Comparison of ENCODE assay signal across 27 cellular contexts in the genomic region with DNA sequence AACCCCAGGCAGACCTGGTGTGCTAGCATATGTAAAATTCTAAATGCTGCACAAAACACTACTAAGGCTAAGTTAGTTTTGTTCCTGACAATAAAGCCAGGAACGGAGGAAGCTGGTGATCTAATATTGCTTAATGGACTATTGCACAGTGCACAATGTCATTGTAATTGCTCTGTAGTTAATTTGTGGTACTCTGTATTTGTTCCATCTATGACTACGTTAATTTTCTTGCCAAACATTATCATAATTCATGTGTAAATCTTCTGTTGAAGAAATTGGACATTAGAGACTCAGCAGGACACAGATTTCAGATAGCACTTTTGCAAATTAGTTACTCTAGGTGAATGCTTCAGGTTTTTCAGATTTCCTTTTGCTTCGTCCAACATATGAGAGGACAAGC.
A peak's percentile ranks its signal among the peaks of the same experiment; 100 is the strongest.
DNase-seq lines count a peak whose midpoint lies in the region; ATAC-seq, FAIRE-seq and TF ChIP-seq lines count a peak whose summit lies in the region.
"Had no signal": no experiment of that assay in that cellular context is flagged by ENCODE, and none has a peak within 500 bp of the region (broad histone marks: within the 10 kb centered on the region; RNA-seq: fewer than 3 reads in every experiment).

No MANE protein-coding gene starts in this region.

- peak; percentile 89 for FAIRE-seq in D721Med (lab: Jason Lieb, UNC)
- FAIRE-seq: GM12878, GM19239 had no signal

- ATAC-seq in SK-N-SH treated with all-trans-retinoic acid at 6 μM for 48 hours (no peak), GM18868 (IDR thresholded peaks at IDR 0.05; ENCODE audit: unreplicated experiment) (no peak)
- ATAC-seq: GM12878, Panc1 had no signal

- TF ChIP-seq CTCF in D721Med (IDR thresholded peaks at IDR 0.05; ENCODE audit: insufficient read depth, missing control alignments): no peak

- no peak for DNase-seq in D721Med (ENCODE audit: insufficient read length, low spot score)
- peak; percentile 67 for DNase-seq in NCI-H146 (lab: John Stamatoyannopoulos, UW)
- DNase-seq in NCI-H748 treated with DMSO at 0.1 percent for 48 hours (lab: John Stamatoyannopoulos, UW): peak; percentile 25
- DNase-seq in NCI-H1105 (lab: John Stamatoyannopoulos, UW): no peak
- DNase-seq in dermis blood vessel endothelial cell: no peak
- no peak for DNase-seq in medulla oblongata (ENCODE audit: extremely low spot score)
- DNase-seq: 8988T; ACHN; BE2C; CD8-positive, alpha-beta memory T cell; DMS79; EL; GDM1; H7; NCI-H1048; NCI-H1694 treated with DMSO at 0.1 percent for 48 hours; NCI-H2171 treated with DMSO at 0.1 percent for 48 hours; NCI-H345; NCI-H510A treated with DMSO at 0.1 percent for 48 hours; NCI-H82; SHP77; SW 1271 had no signal

TF ChIP-seq in SK-N-SH treated with all-trans-retinoic acid at 6 μM for 48 hours, 23 proteins besides CTCF, POLR2A, EP300 and RAD21:
- TF ChIP-seq ISL1 (CRISPR knock-in tag; IDR thresholded peaks at IDR 0.05) (peak; percentile 88), SNAI2 (CRISPR knock-in tag; IDR thresholded peaks at IDR 0.05) (peak; percentile 71; the same call in 1 of the 2 replicates), GLIS3 (CRISPR knock-in tag; IDR thresholded peaks at IDR 0.05) (no peak; the same call in 1 of the 2 replicates)
- TF ChIP-seq, protein P1, sequence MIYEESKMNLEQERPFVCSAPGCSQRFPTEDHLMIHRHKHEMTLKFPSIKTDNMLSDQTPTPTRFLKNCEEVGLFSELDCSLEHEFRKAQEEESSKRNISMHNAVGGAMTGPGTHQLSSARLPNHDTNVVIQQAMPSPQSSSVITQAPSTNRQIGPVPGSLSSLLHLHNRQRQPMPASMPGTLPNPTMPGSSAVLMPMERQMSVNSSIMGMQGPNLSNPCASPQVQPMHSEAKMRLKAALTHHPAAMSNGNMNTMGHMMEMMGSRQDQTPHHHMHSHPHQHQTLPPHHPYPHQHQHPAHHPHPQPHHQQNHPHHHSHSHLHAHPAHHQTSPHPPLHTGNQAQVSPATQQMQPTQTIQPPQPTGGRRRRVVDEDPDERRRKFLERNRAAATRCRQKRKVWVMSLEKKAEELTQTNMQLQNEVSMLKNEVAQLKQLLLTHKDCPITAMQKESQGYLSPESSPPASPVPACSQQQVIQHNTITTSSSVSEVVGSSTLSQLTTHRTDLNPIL (CRISPR knock-in tag; IDR thresholded peaks at IDR 0.05; ENCODE audit: low read depth): peak; percentile 62
- TF ChIP-seq, protein P2, sequence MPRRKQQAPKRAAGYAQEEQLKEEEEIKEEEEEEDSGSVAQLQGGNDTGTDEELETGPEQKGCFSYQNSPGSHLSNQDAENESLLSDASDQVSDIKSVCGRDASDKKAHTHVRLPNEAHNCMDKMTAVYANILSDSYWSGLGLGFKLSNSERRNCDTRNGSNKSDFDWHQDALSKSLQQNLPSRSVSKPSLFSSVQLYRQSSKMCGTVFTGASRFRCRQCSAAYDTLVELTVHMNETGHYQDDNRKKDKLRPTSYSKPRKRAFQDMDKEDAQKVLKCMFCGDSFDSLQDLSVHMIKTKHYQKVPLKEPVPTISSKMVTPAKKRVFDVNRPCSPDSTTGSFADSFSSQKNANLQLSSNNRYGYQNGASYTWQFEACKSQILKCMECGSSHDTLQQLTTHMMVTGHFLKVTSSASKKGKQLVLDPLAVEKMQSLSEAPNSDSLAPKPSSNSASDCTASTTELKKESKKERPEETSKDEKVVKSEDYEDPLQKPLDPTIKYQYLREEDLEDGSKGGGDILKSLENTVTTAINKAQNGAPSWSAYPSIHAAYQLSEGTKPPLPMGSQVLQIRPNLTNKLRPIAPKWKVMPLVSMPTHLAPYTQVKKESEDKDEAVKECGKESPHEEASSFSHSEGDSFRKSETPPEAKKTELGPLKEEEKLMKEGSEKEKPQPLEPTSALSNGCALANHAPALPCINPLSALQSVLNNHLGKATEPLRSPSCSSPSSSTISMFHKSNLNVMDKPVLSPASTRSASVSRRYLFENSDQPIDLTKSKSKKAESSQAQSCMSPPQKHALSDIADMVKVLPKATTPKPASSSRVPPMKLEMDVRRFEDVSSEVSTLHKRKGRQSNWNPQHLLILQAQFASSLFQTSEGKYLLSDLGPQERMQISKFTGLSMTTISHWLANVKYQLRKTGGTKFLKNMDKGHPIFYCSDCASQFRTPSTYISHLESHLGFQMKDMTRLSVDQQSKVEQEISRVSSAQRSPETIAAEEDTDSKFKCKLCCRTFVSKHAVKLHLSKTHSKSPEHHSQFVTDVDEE (CRISPR knock-in tag; IDR thresholded peaks at IDR 0.05): peak; percentile 62; the same call in 1 of the 2 replicates
TF ChIP-seq in SK-N-SH treated with all-trans-retinoic acid at 6 μM for 48 hours: peak in this region for 4.

Comparison
In these comparisons a context has a peak if more than half of its experiments do, and no peak if none do; other contexts are left out.
1. DNase-seq: peak in NCI-H146 (single experiment) and NCI-H748 treated with DMSO at 0.1 percent for 48 hours (single experiment); none in D721Med (single experiment), NCI-H1105 (single experiment), dermis blood vessel endothelial cell (single experiment) and medulla oblongata (single experiment).